Comparison of ENCODE assay signal across 2 cellular contexts in genomic region chr17:80829166-80829813, GRCh38.
TF ChIP-seq lines count a peak whose summit lies in the region.

No MANE protein-coding gene starts in this region.

TF ChIP-seq in IMR-90, 13 proteins besides CTCF, POLR2A, EP300 and RAD21:
- TF ChIP-seq USF2 (IDR thresholded peaks at IDR 0.05; ENCODE audit: low read depth, low read length) (no peak), MAFK (IDR thresholded peaks at IDR 0.05; ENCODE audit: low read depth, low read length) (no peak), ELK1 (IDR thresholded peaks at IDR 0.05; ENCODE audit: borderline replicate concordance, low read depth, low read length) (no peak), RCOR1 (IDR thresholded peaks at IDR 0.05; ENCODE audit: insufficient replicate concordance, low read length) (no peak), BHLHE40 (IDR thresholded peaks at IDR 0.05; ENCODE audit: low read depth, low read length) (no peak), SMC3 (IDR thresholded peaks at IDR 0.05; ENCODE audit: low read depth, low read length) (no peak), MXI1 (IDR thresholded peaks at IDR 0.05; ENCODE audit: borderline replicate concordance, low read depth, low read length) (no peak), NFE2L2 (IDR thresholded peaks at IDR 0.05; ENCODE audit: low read depth, low read length) (no peak), FOS (IDR thresholded peaks at IDR 0.05; ENCODE audit: low read depth, low read length) (no peak), MAZ (IDR thresholded peaks at IDR 0.05; ENCODE audit: borderline replicate concordance, low read depth, low read length) (no peak), CHD1 (IDR thresholded peaks at IDR 0.05; ENCODE audit: low read depth, low read length) (no peak), RFX5 (IDR thresholded peaks at IDR 0.05; ENCODE audit: low read depth, low read length) (no peak), CEBPB (IDR thresholded peaks at IDR 0.05; ENCODE audit: low read depth, low read length) (no peak)

TF ChIP-seq in HepG2, 621 proteins besides CTCF, POLR2A, EP300 and RAD21:
- TF ChIP-seq ZBTB10 (CRISPR knock-in tag; IDR thresholded peaks at IDR 0.05; ENCODE audit: borderline replicate concordance) (no peak), NCOA2 (CRISPR knock-in tag; IDR thresholded peaks at IDR 0.05) (no peak), AGO2 (optimal IDR thresholded peaks at IDR 0.05; ENCODE audit: low read depth, low read length) (peak; percentile 31), ZNF282 (IDR thresholded peaks at IDR 0.05; ENCODE audit: partially characterized antibody) (no peak), TCF7 (IDR thresholded peaks at IDR 0.05; ENCODE audit: low read depth) (no peak), ZNF564 (CRISPR knock-in tag; IDR thresholded peaks at IDR 0.05) (no peak), SMC3 (IDR thresholded peaks at IDR 0.05; ENCODE audit: low read length) (no peak), SP5 (CRISPR knock-in tag; IDR thresholded peaks at IDR 0.05; ENCODE audit: borderline replicate concordance, low read depth) (no peak), ZNF414 (CRISPR knock-in tag; IDR thresholded peaks at IDR 0.05) (no peak), RBFOX2 (IDR thresholded peaks at IDR 0.05; ENCODE audit: low read depth, low read length) (no peak), FOXP4 (CRISPR knock-in tag; IDR thresholded peaks at IDR 0.05) (no peak), ZNF639 (CRISPR knock-in tag; conservative IDR thresholded peaks at IDR 0.05) (no peak), RNF2 (conservative IDR thresholded peaks at IDR 0.05; ENCODE audit: low read depth) (no peak), MEIS2 (CRISPR knock-in tag; IDR thresholded peaks at IDR 0.05) (no peak), ATF7 (IDR thresholded peaks at IDR 0.05) (no peak), ATF7 (CRISPR knock-in tag; IDR thresholded peaks at IDR 0.05) (no peak), RBM22 (optimal IDR thresholded peaks at IDR 0.05; ENCODE audit: low read length) (peak; percentile 59)
TF ChIP-seq in HepG2: peak in this region for 2.
